ENCODE assay signal across 18 cellular contexts in the genomic region with DNA sequence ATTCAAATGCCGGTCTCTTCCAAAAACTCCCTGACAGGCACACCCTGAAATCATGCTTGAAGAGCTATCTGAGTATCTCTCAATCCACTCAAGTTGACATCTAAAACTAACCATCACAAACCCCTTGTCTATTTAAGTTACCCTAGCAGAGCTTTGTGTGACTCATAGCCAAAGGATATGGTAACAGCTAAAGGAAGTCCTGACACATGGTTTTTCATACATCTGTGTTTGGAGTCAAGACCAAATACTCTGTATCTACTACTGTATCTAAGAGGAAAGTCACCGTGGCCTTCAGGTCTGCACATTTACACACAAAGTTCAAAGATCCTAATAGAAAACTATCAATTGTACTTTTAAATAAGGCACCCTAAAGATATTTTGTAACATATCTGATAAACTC.
A peak's percentile ranks its signal among the peaks of the same experiment; 100 is the strongest.
DNase-seq lines count a peak whose midpoint lies in the region; ATAC-seq, FAIRE-seq and TF ChIP-seq lines count a peak whose summit lies in the region.
"Had no signal": no experiment of that assay in that cellular context is flagged by ENCODE, and none has a peak within 500 bp of the region (broad histone marks: within the 10 kb centered on the region; RNA-seq: fewer than 3 reads in every experiment).

No MANE protein-coding gene starts in this region.

- WGBS in testis, 2 donors = 74 to 81% methylated on average over 2 of the region's 2 CpGs

- no peak overlapping the region for H3K9ac ChIP-seq in astrocyte (ENCODE audit: low read length)
- H3K9ac ChIP-seq in neural progenitor cell = no peak overlapping the region

- H3K4me1 ChIP-seq in astrocyte (ENCODE audit: insufficient read depth, low read length) = no peaks in the 10 kb centered on the region
- H3K4me1 ChIP-seq in testis = no peaks in the 10 kb centered on the region
- H3K4me1 ChIP-seq in right atrium auricular region = no peaks in the 10 kb centered on the region
- H3K4me1 ChIP-seq in neural progenitor cell = no peaks in the 10 kb centered on the region
- H3K4me1 ChIP-seq: BE2C, HAP-1 had no signal

- H2AFZ ChIP-seq in astrocyte (ENCODE audit: low read depth, low read length) (no peak overlapping the region), neural progenitor cell (replicated peaks) (no peak overlapping the region)

- H3K27ac ChIP-seq in astrocyte (ENCODE audit: low read depth, low read length) (no peak overlapping the region), testis (no peak overlapping the region), right atrium auricular region (no peak overlapping the region), neural progenitor cell (no peak overlapping the region)
- H3K27ac ChIP-seq: C4-2B, HL-60 had no signal

- H3K4me2 ChIP-seq in astrocyte (ENCODE audit: low read length) (no peak overlapping the region), neural progenitor cell (no peak overlapping the region)

- H3K79me2 ChIP-seq in astrocyte (ENCODE audit: insufficient read depth, low read length) = no peaks in the 10 kb centered on the region
- H3K79me2 ChIP-seq in neural progenitor cell (ENCODE audit: low read depth) = no peaks in the 10 kb centered on the region

- H3K4me1 Mint-ChIP-seq in astrocyte (ENCODE audit: low read depth, unreplicated experiment) (peaks cover 2% of the 10 kb centered on the region), neural progenitor cell (no peaks in the 10 kb centered on the region)
- H3K4me1 Mint-ChIP-seq: CD4-positive, alpha-beta memory T cell had no signal

- H3K9me3 Mint-ChIP-seq in astrocyte (ENCODE audit: unreplicated experiment) = no peaks in the 10 kb centered on the region
- peaks cover 14% of the 10 kb centered on the region for H3K9me3 Mint-ChIP-seq in neural progenitor cell
- H3K9me3 Mint-ChIP-seq: HFFc6 had no signal

- no peaks in the 10 kb centered on the region for H3K9me3 ChIP-seq in astrocyte (ENCODE audit: insufficient read depth, low read depth, low read length)
- no peaks in the 10 kb centered on the region for H3K9me3 ChIP-seq in testis
- H3K9me3 ChIP-seq in right atrium auricular region = peaks cover 0 to 11% of the 10 kb centered on the region in 2 donors
- no peaks in the 10 kb centered on the region for H3K9me3 ChIP-seq in neural progenitor cell (ENCODE audit: low read depth)
- H3K9me3 ChIP-seq: BE2C, HAP-1 had no signal

- H3K27me3 ChIP-seq in astrocyte (ENCODE audit: insufficient read depth, low read length) = no peaks in the 10 kb centered on the region
- H3K27me3 ChIP-seq in testis = no peaks in the 10 kb centered on the region
- no peaks in the 10 kb centered on the region for H3K27me3 ChIP-seq in right atrium auricular region
- H3K27me3 ChIP-seq in neural progenitor cell = no peaks in the 10 kb centered on the region
- H3K27me3 ChIP-seq: BE2C had no signal

- no peaks in the 10 kb centered on the region for H3K36me3 ChIP-seq in astrocyte (ENCODE audit: insufficient read depth, low read length)
- no peaks in the 10 kb centered on the region for H3K36me3 ChIP-seq in testis (ENCODE audit: low read depth, missing control alignments)
- H3K36me3 ChIP-seq in right atrium auricular region = no peaks in the 10 kb centered on the region
- no peaks in the 10 kb centered on the region for H3K36me3 ChIP-seq in neural progenitor cell
- H3K36me3 ChIP-seq: BE2C, HAP-1 had no signal

- no peak overlapping the region for H3K4me3 ChIP-seq in astrocyte (ENCODE audit: insufficient read depth, low read depth, low read length)
- no peak overlapping the region for H3K4me3 ChIP-seq in testis
- H3K4me3 ChIP-seq in right atrium auricular region = no peak overlapping the region
- no peak overlapping the region for H3K4me3 ChIP-seq in neural progenitor cell
- H3K4me3 ChIP-seq: GM12878, HAP-1, K562 had no signal

- peak; percentile 21 for DNase-seq in DMS53 treated with DMSO at 0.1 percent for 48 hours (lab: John Stamatoyannopoulos, UW; ENCODE audit: unreplicated experiment)
- peak; percentile 46 for DNase-seq in HT1080 (ENCODE audit: low read depth)
- no peak for DNase-seq in astrocyte (ENCODE audit: low read depth)
- no peak for DNase-seq in testis
- DNase-seq in right atrium auricular region (ENCODE audit: low spot score) = no peak
- no peak for DNase-seq in neural progenitor cell (ENCODE audit: low spot score)
- DNase-seq: BE2C; CD4-positive, alpha-beta memory T cell; HFFc6 had no signal

- H3K36me3 Mint-ChIP-seq in astrocyte (ENCODE audit: low read depth, unreplicated experiment) (no peaks in the 10 kb centered on the region), neural progenitor cell (no peaks in the 10 kb centered on the region)
- H3K36me3 Mint-ChIP-seq: CD4-positive, alpha-beta memory T cell had no signal

- no peak for TF ChIP-seq POLR2A in testis (IDR thresholded peaks at IDR 0.05)

- H4K20me1 ChIP-seq in astrocyte (ENCODE audit: insufficient read depth, low read length) = no peaks in the 10 kb centered on the region
- H4K20me1 ChIP-seq in neural progenitor cell (ENCODE audit: low read depth) = no peaks in the 10 kb centered on the region

- H3K27ac Mint-ChIP-seq in astrocyte (ENCODE audit: unreplicated experiment) = no peak overlapping the region
- no peak overlapping the region for H3K27ac Mint-ChIP-seq in neural progenitor cell
- H3K27ac Mint-ChIP-seq: HFFc6 had no signal

- no peak overlapping the region for H3K4me3 Mint-ChIP-seq in astrocyte (ENCODE audit: unreplicated experiment)
- H3K4me3 Mint-ChIP-seq in neural progenitor cell = no peak overlapping the region
- H3K4me3 Mint-ChIP-seq: HFFc6 had no signal

- H3K27me3 Mint-ChIP-seq in astrocyte (ENCODE audit: low read depth, unreplicated experiment) (no peaks in the 10 kb centered on the region), neural progenitor cell (ENCODE audit: insufficient read depth, low read depth) (no peaks in the 10 kb centered on the region)
- H3K27me3 Mint-ChIP-seq: CD4-positive, alpha-beta memory T cell had no signal

- H3F3A ChIP-seq in neural progenitor cell (ENCODE audit: low read depth) = no peaks in the 10 kb centered on the region

- ATAC-seq in HG03469 (IDR thresholded peaks at IDR 0.05; ENCODE audit: unreplicated experiment) = no peak
- ATAC-seq: GM12878, K562 had no signal

- intact Hi-C loops in testis (cut with DNase I; ENCODE audit: low total_unique reads) = no loop called here

- FAIRE-seq in astrocyte (lab: Jason Lieb, UNC) = peak; percentile 17
- FAIRE-seq: A204.1, GM12878, GM18507, H1, K562 had no signal

- TF ChIP-seq CTCF in astrocyte (IDR thresholded peaks at IDR 0.05; ENCODE audit: insufficient read depth, low read depth, low read length) (no peak), testis (IDR thresholded peaks at IDR 0.05) (no peak), right atrium auricular region (IDR thresholded peaks at IDR 0.05) (no peak), neural progenitor cell (IDR thresholded peaks at IDR 0.05) (no peak)

Comparison
In these comparisons a context has a peak if more than half of its experiments do, and no peak if none do; other contexts are left out.
1. DNase-seq: peak in DMS53 treated with DMSO at 0.1 percent for 48 hours (single experiment) and HT1080 (single experiment); none in astrocyte (single experiment), testis (single experiment), right atrium auricular region (single experiment) and neural progenitor cell (single experiment).